In the genomic region with DNA sequence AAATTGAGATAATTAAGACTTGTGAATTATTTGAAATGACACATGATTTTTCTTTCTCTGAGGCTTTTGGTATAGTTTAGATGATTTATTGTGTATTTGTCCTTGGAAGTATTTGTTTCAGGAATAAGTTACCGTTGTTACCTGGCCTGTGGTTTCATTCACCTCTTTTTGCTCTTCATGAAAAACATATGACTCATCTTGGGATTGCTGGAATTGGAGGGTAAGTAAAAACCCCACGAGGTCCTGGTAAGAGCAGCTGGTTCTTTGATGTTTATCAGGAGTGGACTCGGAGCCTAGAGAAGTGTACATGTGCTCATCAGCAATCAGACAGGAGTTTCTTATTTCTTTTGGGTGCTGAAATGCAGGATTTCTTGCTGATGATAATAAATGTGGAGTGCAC, we compare ENCODE assay signal across 27 cellular contexts.
"Had no signal": no experiment of that assay in that cellular context is flagged by ENCODE, and none has a peak within 500 bp of the region (broad histone marks: within the 10 kb centered on the region; RNA-seq: fewer than 3 reads in every experiment).

No MANE protein-coding gene starts in this region.

- H3K4me1 Mint-ChIP-seq: activated CD4-positive, alpha-beta T cell treated with anti-CD3 and anti-CD28 coated beads, Interleukin-2, amount 10 ng/mL, durations not matched to agents 24 days and 14 days; activated T-helper 17 cell treated with anti-CD3 and anti-CD28 coated beads, Interleukin-2, amount 50 U/mL, for 72 hours; memory B cell; T-helper 17 cell had no signal

- H3K4me3 ChIP-seq: colonic mucosa, gastrocnemius medialis, hepatocyte, spleen, testis, transverse colon had no signal

- H3K9me3 ChIP-seq: colonic mucosa, gastrocnemius medialis, spleen, testis, transverse colon had no signal

- H3K27me3 ChIP-seq: colonic mucosa, gastrocnemius medialis, hepatocyte, spleen, testis, transverse colon had no signal

- DNase-seq: activated CD4-positive, alpha-beta memory T cell treated with anti-CD3 and anti-CD28 coated beads for 36 hours; activated CD4-positive, alpha-beta T cell treated with anti-CD3 and anti-CD28 coated beads, Interleukin-2, amount 10 ng/mL, durations not matched to agents 24 days and 14 days; activated CD8-positive, alpha-beta memory T cell treated with anti-CD3 and anti-CD28 coated beads, Interleukin-2, amount 50 U/mL, for 48 hours; activated gamma-delta T cell treated with Interleukin-2 at 50 U/mL for 16 hours; activated naive CD4-positive, alpha-beta T cell treated with anti-CD3 and anti-CD28 coated beads, Interleukin-2, amount 50 U/mL, for 16 hours; activated T-cell treated with anti-CD3 and anti-CD28 coated beads, Interleukin-2, amount 50 U/mL, for 4 hours; amygdala; cerebellar nuclear complex; colonic mucosa; effector CD8-positive, alpha-beta T cell; gastrocnemius medialis; glutamatergic neuron; left colon; right cardiac atrium; spleen; stimulated activated CD4-positive, alpha-beta T cell treated with anti-CD3 and anti-CD28 coated beads, Interleukin-2, amount 100 ng/mL, for 48 hours; stimulated activated naive CD8-positive, alpha-beta T cell treated with anti-CD3 and anti-CD28 coated beads, Interleukin-15, Interleukin-2, amounts not matched to agents 100 U/mL and 50 U/mL, for 24 hours; T-helper 17 cell; T1000; testis; transverse colon; WERI-Rb-1 had no signal

- H3K4me3 Mint-ChIP-seq: activated CD4-positive, alpha-beta memory T cell treated with anti-CD3 and anti-CD28 coated beads for 36 hours; activated CD4-positive, alpha-beta T cell treated with anti-CD3 and anti-CD28 coated beads, Interleukin-2, amount 10 ng/mL, durations not matched to agents 24 days and 14 days; activated T-cell treated with anti-CD3 and anti-CD28 coated beads, Interleukin-2, amount 50 U/mL, for 4 hours; activated T-helper 17 cell treated with anti-CD3 and anti-CD28 coated beads, Interleukin-2, amount 50 U/mL, for 72 hours; memory B cell; natural killer cell treated with Interleukin-12 subunit alpha and Interleukin-12 subunit beta and Interleukin-15 and Interleukin-18, amount 100 ng/mL, for 72 hours; T-helper 17 cell had no signal

- H3K4me1 ChIP-seq: colonic mucosa, spleen, testis, transverse colon had no signal

- H3K27ac ChIP-seq: colonic mucosa, gastrocnemius medialis, hepatocyte, spleen, testis, transverse colon, WERI-Rb-1 had no signal

- H3K27me3 Mint-ChIP-seq: activated CD4-positive, alpha-beta memory T cell treated with anti-CD3 and anti-CD28 coated beads for 36 hours; activated CD4-positive, alpha-beta T cell treated with anti-CD3 and anti-CD28 coated beads, Interleukin-2, amount 10 ng/mL, durations not matched to agents 24 days and 14 days; memory B cell; natural killer cell treated with Interleukin-12 subunit alpha and Interleukin-12 subunit beta and Interleukin-15 and Interleukin-18, amount 100 ng/mL, for 72 hours had no signal

- ATAC-seq: activated CD4-positive, CD25-positive, alpha-beta regulatory T cell treated with anti-CD3 and anti-CD28 coated beads, Interleukin-2, amount 50 U/mL, for 24 hours; activated T-cell treated with anti-CD3 and anti-CD28 coated beads, Interleukin-2, amount 50 U/mL, for 4 hours; activated T-helper 17 cell treated with anti-CD3 and anti-CD28 coated beads, Interleukin-2, amount 50 U/mL, for 72 hours; gastrocnemius medialis; left colon; natural killer cell treated with Interleukin-12 subunit alpha and Interleukin-12 subunit beta and Interleukin-15 and Interleukin-18, amount 100 ng/mL, for 72 hours; right cardiac atrium; stimulated activated naive CD8-positive, alpha-beta T cell treated with anti-CD3 and anti-CD28 coated beads, Interleukin-15, Interleukin-2, amounts not matched to agents 100 U/mL and 50 U/mL, for 24 hours; T-helper 17 cell had no signal

- H3K36me3 ChIP-seq: colonic mucosa, gastrocnemius medialis, spleen, transverse colon, WERI-Rb-1 had no signal

- H3K27ac Mint-ChIP-seq: activated CD4-positive, alpha-beta memory T cell treated with anti-CD3 and anti-CD28 coated beads for 36 hours; activated CD4-positive, alpha-beta T cell treated with anti-CD3 and anti-CD28 coated beads, Interleukin-2, amount 10 ng/mL, durations not matched to agents 24 days and 14 days; activated T-helper 17 cell treated with anti-CD3 and anti-CD28 coated beads, Interleukin-2, amount 50 U/mL, for 72 hours; memory B cell; natural killer cell treated with Interleukin-12 subunit alpha and Interleukin-12 subunit beta and Interleukin-15 and Interleukin-18, amount 100 ng/mL, for 72 hours; T-helper 17 cell had no signal

- H3K36me3 Mint-ChIP-seq: activated CD4-positive, alpha-beta memory T cell treated with anti-CD3 and anti-CD28 coated beads for 36 hours; memory B cell; natural killer cell treated with Interleukin-12 subunit alpha and Interleukin-12 subunit beta and Interleukin-15 and Interleukin-18, amount 100 ng/mL, for 72 hours had no signal

- H3K9me3 Mint-ChIP-seq: activated CD4-positive, alpha-beta memory T cell treated with anti-CD3 and anti-CD28 coated beads for 36 hours; activated CD4-positive, alpha-beta T cell treated with anti-CD3 and anti-CD28 coated beads, Interleukin-2, amount 10 ng/mL, durations not matched to agents 24 days and 14 days; activated T-cell treated with anti-CD3 and anti-CD28 coated beads, Interleukin-2, amount 50 U/mL, for 4 hours; memory B cell had no signal
